12 cellular contexts compared by ENCODE assay signal in genomic region chr18:45050712-45051639, GRCh38.
DNase-seq lines count a peak whose midpoint lies in the region; ATAC-seq and TF ChIP-seq lines count a peak whose summit lies in the region.
"Had no signal": no experiment of that assay in that cellular context is flagged by ENCODE, and none has a peak within 500 bp of the region (broad histone marks: within the 10 kb centered on the region; RNA-seq: fewer than 3 reads in every experiment).

No MANE protein-coding gene starts in this region.

- H2AFZ ChIP-seq in fibroblast of lung (ENCODE audit: low read length): no peak overlapping the region

- POLR2A ChIA-PET in Panc1 (lab: Charles Lee): no interaction called here

- intact Hi-C loops in Panc1 (cut with micrococcal nuclease; ENCODE audit: unreplicated experiment): no loop called here

- H3K9ac ChIP-seq in fibroblast of lung (ENCODE audit: insufficient read depth, low read length): no peak overlapping the region

- H4K20me1 ChIP-seq in fibroblast of lung (ENCODE audit: control insufficient read depth, extremely low read depth, insufficient read depth, low read length): no peaks in the 10 kb centered on the region

- no peaks in the 10 kb centered on the region for H3K27me3 ChIP-seq in Panc1 (ENCODE audit: control insufficient read depth, insufficient read depth, low read length)
- no peaks in the 10 kb centered on the region for H3K27me3 ChIP-seq in fibroblast of lung (ENCODE audit: control insufficient read depth, insufficient read depth, low read length)
- H3K27me3 ChIP-seq: testis had no signal

- H3K4me3 ChIP-seq in Panc1 (ENCODE audit: low read depth in 2 of 2, low read length in 2 of 2) (no peak overlapping the region), fibroblast of lung (replicated peaks in 1 of 4; ENCODE audit: control extremely low read depth in 1 of 4, insufficient read depth in 1 of 4, low read depth in 3 of 4, low read length in 4 of 4) (no peak overlapping the region)
- H3K4me3 ChIP-seq: left ventricle myocardium inferior, testis had no signal

- peak overlapping the region; percentile 46 for H3K4me2 ChIP-seq in fibroblast of lung (ENCODE audit: extremely low read depth, insufficient read depth, low read length)

- no peaks in the 10 kb centered on the region for H3K9me3 ChIP-seq in Panc1 (ENCODE audit: control insufficient read depth, insufficient read depth, low read depth, low read length)
- no peaks in the 10 kb centered on the region for H3K9me3 ChIP-seq in fibroblast of lung (ENCODE audit: control insufficient read depth, insufficient read depth, low read depth, low read length)
- H3K9me3 ChIP-seq: left ventricle myocardium inferior, testis had no signal

- H3K4me1 ChIP-seq in Panc1 (ENCODE audit: control insufficient read depth, insufficient read depth, low read length): no peaks in the 10 kb centered on the region
- peaks cover 8% of the 10 kb centered on the region for H3K4me1 ChIP-seq in fibroblast of lung (ENCODE audit: control insufficient read depth, extremely low read depth, insufficient read depth, low read length)
- H3K4me1 ChIP-seq: left ventricle myocardium inferior, testis had no signal

- no peaks in the 10 kb centered on the region for H3K36me3 ChIP-seq in Panc1 (ENCODE audit: control insufficient read depth, insufficient read depth, low read length)
- no peaks in the 10 kb centered on the region for H3K36me3 ChIP-seq in fibroblast of lung (ENCODE audit: control insufficient read depth, insufficient read depth, low read length)
- H3K36me3 ChIP-seq: left ventricle myocardium inferior had no signal

- DNase-seq in DMS53 (lab: John Stamatoyannopoulos, UW) (peak; percentile 84), Panc1 (ENCODE audit: low read depth, low spot score) (peak; percentile 32), fibroblast of lung (ENCODE audit: low read depth in 2 of 2) (peak; percentile 93 to 98), renal cortical epithelial cell (ENCODE audit: low read depth) (peak; percentile 82), Kasumi-1 (lab: John Stamatoyannopoulos, UW) (no peak), occipital lobe (lab: John Stamatoyannopoulos, UW) (no peak), islet precursor cell (no peak), substantia nigra (lab: John Stamatoyannopoulos, UW) (no peak)
- DNase-seq: Calu3, left ventricle myocardium inferior, NCI-H774, testis had no signal

- CTCF ChIA-PET in Panc1 (lab: Charles Lee): no interaction called here

- in situ Hi-C loops in Panc1 (cut with HindIII; ENCODE audit: low pct_unique_long_range_greater_than_20kb, low sequenced_read_pairs): no loop called here

- TF ChIP-seq CTCF in Panc1 (IDR thresholded peaks at IDR 0.05) (no peak), fibroblast of lung (conservative IDR thresholded peaks at IDR 0.05 in 1 of 2, IDR thresholded peaks at IDR 0.05 in 1 of 2; ENCODE audit: low read depth in 1 of 2, low read length in 2 of 2) (no peak)

- no TSS peak for BruUV-seq in Panc1 (replicated peaks; lab: Mats Ljungman, UMichigan)

- H3K79me2 ChIP-seq in fibroblast of lung (ENCODE audit: control insufficient read depth, insufficient read depth, low read length): no peaks in the 10 kb centered on the region

- ATAC-seq in Panc1: no peak

- H3K27ac ChIP-seq in Panc1 (ENCODE audit: low read length) (no peak overlapping the region), fibroblast of lung (ENCODE audit: insufficient read depth, low read length) (no peak overlapping the region), substantia nigra (ENCODE audit: low read depth, low read length, poor library complexity, severe bottlenecking) (no peak overlapping the region)
- H3K27ac ChIP-seq: left ventricle myocardium inferior, testis had no signal

Comparison
In these comparisons a context has a peak if more than half of its experiments do, and no peak if none do; other contexts are left out.
1. DNase-seq: peak in DMS53 (single experiment), Panc1 (single experiment), fibroblast of lung (2 of 2) and renal cortical epithelial cell (single experiment); none in Kasumi-1 (0 of 2), occipital lobe (single experiment), islet precursor cell (single experiment) and substantia nigra (0 of 49).